1 cellular context compared by ENCODE assay signal in genomic region chr1:248863011-248863881, GRCh38.
TF ChIP-seq lines count a peak whose summit lies in the region.

No MANE protein-coding gene starts in this region.

TF ChIP-seq in HepG2, 621 proteins besides CTCF, POLR2A, EP300 and RAD21 (continued from another document and continues in another):
- TF ChIP-seq ZBED4 (CRISPR knock-in tag; IDR thresholded peaks at IDR 0.05; ENCODE audit: borderline replicate concordance) (no peak), NR2C2 (CRISPR knock-in tag; IDR thresholded peaks at IDR 0.05; ENCODE audit: borderline replicate concordance) (no peak), ELF1 (CRISPR knock-in tag; IDR thresholded peaks at IDR 0.05) (no peak), ZNF337 (CRISPR knock-in tag; IDR thresholded peaks at IDR 0.05; ENCODE audit: borderline replicate concordance, low read depth) (0 out of 2 replicates have a peak, but pooled peaks have one; percentile 36), JARID2 (CRISPR knock-in tag; IDR thresholded peaks at IDR 0.05; ENCODE audit: insufficient replicate concordance) (peak; percentile 50), ZNF75D (CRISPR knock-in tag; IDR thresholded peaks at IDR 0.05; ENCODE audit: borderline replicate concordance) (no peak), SOX5 (CRISPR knock-in tag; IDR thresholded peaks at IDR 0.05; ENCODE audit: borderline replicate concordance) (no peak), ZNF10 (CRISPR knock-in tag; IDR thresholded peaks at IDR 0.05; ENCODE audit: borderline replicate concordance, low read depth) (no peak), SP140L (CRISPR knock-in tag; IDR thresholded peaks at IDR 0.05; ENCODE audit: borderline replicate concordance) (no peak), GPN1 (CRISPR knock-in tag; IDR thresholded peaks at IDR 0.05; ENCODE audit: borderline replicate concordance) (0 out of 2 replicates have a peak, but pooled peaks have one; percentile 37), NPAS2 (CRISPR knock-in tag; IDR thresholded peaks at IDR 0.05; ENCODE audit: borderline replicate concordance) (no peak), KAT7 (CRISPR knock-in tag; IDR thresholded peaks at IDR 0.05; ENCODE audit: borderline replicate concordance) (no peak), ESRRA (CRISPR knock-in tag; IDR thresholded peaks at IDR 0.05; ENCODE audit: low read depth) (no peak; the same call in 1 of the 2 replicates), ZNF598 (CRISPR knock-in tag; IDR thresholded peaks at IDR 0.05; ENCODE audit: borderline replicate concordance) (0 out of 2 replicates have a peak, but pooled peaks have one; percentile 23), GTF2F1 (IDR thresholded peaks at IDR 0.05; ENCODE audit: low read length) (no peak), SALL1 (CRISPR knock-in tag; IDR thresholded peaks at IDR 0.05) (peak; percentile 68), KLF13 (CRISPR knock-in tag; IDR thresholded peaks at IDR 0.05) (peak; percentile 64; the same call in 1 of the 2 replicates), DDIT3 (CRISPR knock-in tag; IDR thresholded peaks at IDR 0.05) (no peak), DMAP1 (CRISPR knock-in tag; IDR thresholded peaks at IDR 0.05) (peak; percentile 65; the same call in 1 of the 2 replicates), ZBTB34 (CRISPR knock-in tag; IDR thresholded peaks at IDR 0.05) (no peak), ZNF431 (CRISPR knock-in tag; IDR thresholded peaks at IDR 0.05; ENCODE audit: borderline replicate concordance, low read depth) (no peak), ZNF562 (CRISPR knock-in tag; IDR thresholded peaks at IDR 0.05; ENCODE audit: borderline replicate concordance) (no peak), HDAC1 (CRISPR knock-in tag; IDR thresholded peaks at IDR 0.05) (peak; percentile 46; the same call in 1 of the 2 replicates), TBX2 (CRISPR knock-in tag; IDR thresholded peaks at IDR 0.05; ENCODE audit: borderline replicate concordance) (peak; percentile 80; the same call in 1 of the 2 replicates), MAZ (IDR thresholded peaks at IDR 0.05; ENCODE audit: borderline replicate concordance, low read depth, low read length) (no peak; the same call in 1 of the 2 replicates), MAZ (CRISPR knock-in tag; IDR thresholded peaks at IDR 0.05; ENCODE audit: low read depth) (peak; percentile 92), SALL2 (CRISPR knock-in tag; IDR thresholded peaks at IDR 0.05) (peak; percentile 66; the same call in 1 of the 2 replicates), POLR2G (IDR thresholded peaks at IDR 0.05; ENCODE audit: low read depth, low read length) (peak; percentile 87), MXD4 (CRISPR knock-in tag; IDR thresholded peaks at IDR 0.05) (no peak; the same call in 1 of the 2 replicates), ONECUT2 (CRISPR knock-in tag; IDR thresholded peaks at IDR 0.05) (no peak), ZNF546 (CRISPR knock-in tag; conservative IDR thresholded peaks at IDR 0.05) (no peak), ZNF205 (CRISPR knock-in tag; IDR thresholded peaks at IDR 0.05) (peak; percentile 50; the same call in 1 of the 2 replicates), KDM3A (CRISPR knock-in tag; IDR thresholded peaks at IDR 0.05; ENCODE audit: low read depth) (peak; percentile 68; the same call in 1 of the 2 replicates), NFYB (CRISPR knock-in tag; IDR thresholded peaks at IDR 0.05) (peak; percentile 38), KLF6 (CRISPR knock-in tag; IDR thresholded peaks at IDR 0.05) (0 out of 2 replicates have a peak, but pooled peaks have one; percentile 51), ZNF224 (CRISPR knock-in tag; IDR thresholded peaks at IDR 0.05) (no peak), ZFP36L2 (CRISPR knock-in tag; IDR thresholded peaks at IDR 0.05) (no peak), MYC (CRISPR knock-in tag; IDR thresholded peaks at IDR 0.05; ENCODE audit: borderline replicate concordance) (0 out of 2 replicates have a peak, but pooled peaks have one; percentile 16), STAG1 (CRISPR knock-in tag; IDR thresholded peaks at IDR 0.05) (peak; percentile 1; the same call in 1 of the 2 replicates), ZFYVE20 (CRISPR knock-in tag; IDR thresholded peaks at IDR 0.05; ENCODE audit: borderline replicate concordance, low read depth) (no peak), MAFG (CRISPR knock-in tag; IDR thresholded peaks at IDR 0.05) (no peak), ZNF83 (CRISPR knock-in tag; IDR thresholded peaks at IDR 0.05; ENCODE audit: borderline replicate concordance) (no peak; the same call in 1 of the 2 replicates)
- TF ChIP-seq, protein P1, sequence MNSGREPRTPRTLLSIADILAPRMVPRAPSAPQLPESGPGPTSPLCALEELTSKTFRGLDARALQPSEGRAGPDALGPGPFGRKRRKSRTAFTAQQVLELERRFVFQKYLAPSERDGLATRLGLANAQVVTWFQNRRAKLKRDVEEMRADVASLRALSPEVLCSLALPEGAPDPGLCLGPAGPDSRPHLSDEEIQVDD (CRISPR knock-in tag; IDR thresholded peaks at IDR 0.05; ENCODE audit: borderline replicate concordance): no peak
- TF ChIP-seq, protein P2, sequence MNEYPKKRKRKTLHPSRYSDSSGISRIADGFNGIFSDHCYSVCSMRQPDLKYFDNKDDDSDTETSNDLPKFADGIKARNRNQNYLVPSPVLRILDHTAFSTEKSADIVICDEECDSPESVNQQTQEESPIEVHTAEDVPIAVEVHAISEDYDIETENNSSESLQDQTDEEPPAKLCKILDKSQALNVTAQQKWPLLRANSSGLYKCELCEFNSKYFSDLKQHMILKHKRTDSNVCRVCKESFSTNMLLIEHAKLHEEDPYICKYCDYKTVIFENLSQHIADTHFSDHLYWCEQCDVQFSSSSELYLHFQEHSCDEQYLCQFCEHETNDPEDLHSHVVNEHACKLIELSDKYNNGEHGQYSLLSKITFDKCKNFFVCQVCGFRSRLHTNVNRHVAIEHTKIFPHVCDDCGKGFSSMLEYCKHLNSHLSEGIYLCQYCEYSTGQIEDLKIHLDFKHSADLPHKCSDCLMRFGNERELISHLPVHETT (CRISPR knock-in tag; conservative IDR thresholded peaks at IDR 0.05): peak; percentile 14; the same call in 1 of the 2 replicates
- TF ChIP-seq, protein P3, sequence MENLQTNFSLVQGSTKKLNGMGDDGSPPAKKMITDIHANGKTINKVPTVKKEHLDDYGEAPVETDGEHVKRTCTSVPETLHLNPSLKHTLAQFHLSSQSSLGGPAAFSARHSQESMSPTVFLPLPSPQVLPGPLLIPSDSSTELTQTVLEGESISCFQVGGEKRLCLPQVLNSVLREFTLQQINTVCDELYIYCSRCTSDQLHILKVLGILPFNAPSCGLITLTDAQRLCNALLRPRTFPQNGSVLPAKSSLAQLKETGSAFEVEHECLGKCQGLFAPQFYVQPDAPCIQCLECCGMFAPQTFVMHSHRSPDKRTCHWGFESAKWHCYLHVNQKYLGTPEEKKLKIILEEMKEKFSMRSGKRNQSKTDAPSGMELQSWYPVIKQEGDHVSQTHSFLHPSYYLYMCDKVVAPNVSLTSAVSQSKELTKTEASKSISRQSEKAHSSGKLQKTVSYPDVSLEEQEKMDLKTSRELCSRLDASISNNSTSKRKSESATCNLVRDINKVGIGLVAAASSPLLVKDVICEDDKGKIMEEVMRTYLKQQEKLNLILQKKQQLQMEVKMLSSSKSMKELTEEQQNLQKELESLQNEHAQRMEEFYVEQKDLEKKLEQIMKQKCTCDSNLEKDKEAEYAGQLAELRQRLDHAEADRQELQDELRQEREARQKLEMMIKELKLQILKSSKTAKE (CRISPR knock-in tag; IDR thresholded peaks at IDR 0.05; ENCODE audit: borderline replicate concordance): no peak
- TF ChIP-seq, protein P4, sequence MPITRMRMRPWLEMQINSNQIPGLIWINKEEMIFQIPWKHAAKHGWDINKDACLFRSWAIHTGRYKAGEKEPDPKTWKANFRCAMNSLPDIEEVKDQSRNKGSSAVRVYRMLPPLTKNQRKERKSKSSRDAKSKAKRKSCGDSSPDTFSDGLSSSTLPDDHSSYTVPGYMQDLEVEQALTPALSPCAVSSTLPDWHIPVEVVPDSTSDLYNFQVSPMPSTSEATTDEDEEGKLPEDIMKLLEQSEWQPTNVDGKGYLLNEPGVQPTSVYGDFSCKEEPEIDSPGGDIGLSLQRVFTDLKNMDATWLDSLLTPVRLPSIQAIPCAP (CRISPR knock-in tag; IDR thresholded peaks at IDR 0.05; ENCODE audit: low read depth): no peak
- TF ChIP-seq, protein P5, sequence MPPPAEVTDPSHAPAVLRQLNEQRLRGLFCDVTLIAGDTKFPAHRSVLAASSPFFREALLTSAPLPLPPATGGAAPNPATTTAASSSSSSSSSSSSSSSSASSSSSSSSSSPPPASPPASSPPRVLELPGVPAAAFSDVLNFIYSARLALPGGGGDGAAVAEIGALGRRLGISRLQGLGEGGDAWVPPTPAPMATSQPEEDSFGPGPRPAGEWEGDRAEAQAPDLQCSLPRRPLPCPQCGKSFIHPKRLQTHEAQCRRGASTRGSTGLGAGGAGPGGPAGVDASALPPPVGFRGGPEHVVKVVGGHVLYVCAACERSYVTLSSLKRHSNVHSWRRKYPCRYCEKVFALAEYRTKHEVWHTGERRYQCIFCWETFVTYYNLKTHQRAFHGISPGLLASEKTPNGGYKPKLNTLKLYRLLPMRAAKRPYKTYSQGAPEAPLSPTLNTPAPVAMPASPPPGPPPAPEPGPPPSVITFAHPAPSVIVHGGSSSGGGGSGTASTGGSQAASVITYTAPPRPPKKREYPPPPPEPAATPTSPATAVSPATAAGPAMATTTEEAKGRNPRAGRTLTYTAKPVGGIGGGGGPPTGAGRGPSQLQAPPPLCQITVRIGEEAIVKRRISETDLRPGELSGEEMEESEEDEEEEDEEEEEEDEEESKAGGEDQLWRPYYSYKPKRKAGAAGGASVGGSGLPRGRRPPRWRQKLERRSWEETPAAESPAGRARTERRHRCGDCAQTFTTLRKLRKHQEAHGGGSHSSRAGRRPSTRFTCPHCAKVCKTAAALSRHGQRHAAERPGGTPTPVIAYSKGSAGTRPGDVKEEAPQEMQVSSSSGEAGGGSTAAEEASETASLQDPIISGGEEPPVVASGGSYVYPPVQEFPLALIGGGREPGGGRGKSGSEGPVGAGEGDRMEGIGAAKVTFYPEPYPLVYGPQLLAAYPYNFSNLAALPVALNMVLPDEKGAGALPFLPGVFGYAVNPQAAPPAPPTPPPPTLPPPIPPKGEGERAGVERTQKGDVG (CRISPR knock-in tag; IDR thresholded peaks at IDR 0.05; ENCODE audit: borderline replicate concordance): no peak
- TF ChIP-seq, protein P6, sequence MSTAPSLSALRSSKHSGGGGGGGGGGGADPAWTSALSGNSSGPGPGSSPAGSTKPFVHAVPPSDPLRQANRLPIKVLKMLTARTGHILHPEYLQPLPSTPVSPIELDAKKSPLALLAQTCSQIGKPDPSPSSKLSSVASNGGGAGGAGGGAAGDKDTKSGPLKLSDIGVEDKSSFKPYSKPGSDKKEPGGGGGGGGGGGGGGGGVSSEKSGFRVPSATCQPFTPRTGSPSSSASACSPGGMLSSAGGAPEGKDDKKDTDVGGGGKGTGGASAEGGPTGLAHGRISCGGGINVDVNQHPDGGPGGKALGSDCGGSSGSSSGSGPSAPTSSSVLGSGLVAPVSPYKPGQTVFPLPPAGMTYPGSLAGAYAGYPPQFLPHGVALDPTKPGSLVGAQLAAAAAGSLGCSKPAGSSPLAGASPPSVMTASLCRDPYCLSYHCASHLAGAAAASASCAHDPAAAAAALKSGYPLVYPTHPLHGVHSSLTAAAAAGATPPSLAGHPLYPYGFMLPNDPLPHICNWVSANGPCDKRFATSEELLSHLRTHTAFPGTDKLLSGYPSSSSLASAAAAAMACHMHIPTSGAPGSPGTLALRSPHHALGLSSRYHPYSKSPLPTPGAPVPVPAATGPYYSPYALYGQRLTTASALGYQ (CRISPR knock-in tag; IDR thresholded peaks at IDR 0.05): no peak; the same call in 1 of the 2 replicates
- TF ChIP-seq, protein P7, sequence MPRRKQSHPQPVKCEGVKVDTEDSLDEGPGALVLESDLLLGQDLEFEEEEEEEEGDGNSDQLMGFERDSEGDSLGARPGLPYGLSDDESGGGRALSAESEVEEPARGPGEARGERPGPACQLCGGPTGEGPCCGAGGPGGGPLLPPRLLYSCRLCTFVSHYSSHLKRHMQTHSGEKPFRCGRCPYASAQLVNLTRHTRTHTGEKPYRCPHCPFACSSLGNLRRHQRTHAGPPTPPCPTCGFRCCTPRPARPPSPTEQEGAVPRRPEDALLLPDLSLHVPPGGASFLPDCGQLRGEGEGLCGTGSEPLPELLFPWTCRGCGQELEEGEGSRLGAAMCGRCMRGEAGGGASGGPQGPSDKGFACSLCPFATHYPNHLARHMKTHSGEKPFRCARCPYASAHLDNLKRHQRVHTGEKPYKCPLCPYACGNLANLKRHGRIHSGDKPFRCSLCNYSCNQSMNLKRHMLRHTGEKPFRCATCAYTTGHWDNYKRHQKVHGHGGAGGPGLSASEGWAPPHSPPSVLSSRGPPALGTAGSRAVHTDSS (CRISPR knock-in tag; conservative IDR thresholded peaks at IDR 0.05): no peak
